ENCODE assay signal across 1 cellular context in the genomic region with DNA sequence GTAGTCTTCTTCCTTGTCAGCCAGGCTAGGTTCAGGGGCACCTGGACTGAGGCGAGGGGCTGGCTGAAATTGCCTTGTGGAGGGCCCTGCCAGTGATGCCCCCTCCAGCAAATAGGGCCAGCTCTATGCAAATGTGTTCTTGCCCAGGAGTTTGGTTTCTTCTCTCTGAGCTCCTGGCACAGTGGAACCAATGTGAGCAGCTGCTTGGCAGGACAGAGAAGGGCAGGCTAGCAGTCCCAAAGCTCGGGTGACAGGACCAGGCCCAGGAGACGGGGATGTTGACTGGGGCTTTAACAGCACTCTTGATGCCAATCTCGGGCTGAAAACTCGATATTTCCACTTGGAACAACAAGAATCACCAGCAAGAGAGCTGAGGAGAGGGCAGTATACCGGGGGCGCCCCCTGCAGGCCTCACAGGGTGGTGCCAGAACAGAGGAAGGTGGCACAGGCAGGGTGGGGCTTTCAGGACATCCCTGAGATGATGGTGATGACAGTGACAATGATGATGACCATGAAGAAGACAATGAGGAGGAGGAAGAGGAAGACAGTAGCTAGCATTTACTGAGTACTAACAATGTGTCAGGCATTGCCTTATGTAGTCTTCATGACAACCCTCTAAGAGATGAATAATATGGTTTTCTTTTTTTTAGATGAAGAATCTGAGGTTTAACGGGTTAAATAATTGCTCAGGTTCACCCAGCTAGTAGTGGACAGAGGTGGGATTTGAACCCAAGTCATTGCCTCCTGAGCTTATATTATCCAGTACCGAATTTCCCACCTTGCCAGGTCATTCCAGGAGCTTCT.
TF ChIP-seq lines count a peak whose summit lies in the region.

No MANE protein-coding gene starts in this region.

TF ChIP-seq in WTC11, 78 proteins besides CTCF, POLR2A, EP300 and RAD21 (continued from another document):
- TF ChIP-seq ZNF512 (CRISPR knock-in tag; IDR thresholded peaks at IDR 0.05; ENCODE audit: borderline replicate concordance) = no peak
- no peak for TF ChIP-seq SP1 (CRISPR knock-in tag; conservative IDR thresholded peaks at IDR 0.05)
- TF ChIP-seq, protein P1, sequence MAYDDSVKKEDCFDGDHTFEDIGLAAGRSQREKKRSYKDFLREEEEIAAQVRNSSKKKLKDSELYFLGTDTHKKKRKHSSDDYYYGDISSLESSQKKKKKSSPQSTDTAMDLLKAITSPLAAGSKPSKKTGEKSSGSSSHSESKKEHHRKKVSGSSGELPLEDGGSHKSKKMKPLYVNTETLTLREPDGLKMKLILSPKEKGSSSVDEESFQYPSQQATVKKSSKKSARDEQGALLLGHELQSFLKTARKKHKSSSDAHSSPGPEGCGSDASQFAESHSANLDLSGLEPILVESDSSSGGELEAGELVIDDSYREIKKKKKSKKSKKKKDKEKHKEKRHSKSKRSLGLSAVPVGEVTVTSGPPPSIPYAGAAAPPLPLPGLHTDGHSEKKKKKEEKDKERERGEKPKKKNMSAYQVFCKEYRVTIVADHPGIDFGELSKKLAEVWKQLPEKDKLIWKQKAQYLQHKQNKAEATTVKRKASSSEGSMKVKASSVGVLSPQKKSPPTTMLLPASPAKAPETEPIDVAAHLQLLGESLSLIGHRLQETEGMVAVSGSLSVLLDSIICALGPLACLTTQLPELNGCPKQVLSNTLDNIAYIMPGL (CRISPR knock-in tag; IDR thresholded peaks at IDR 0.05) = no peak
- TF ChIP-seq JAZF1 (CRISPR knock-in tag; IDR thresholded peaks at IDR 0.05) = no peak
- TF ChIP-seq E2F1 (CRISPR knock-in tag; IDR thresholded peaks at IDR 0.05) = no peak
- TF ChIP-seq, protein P2, sequence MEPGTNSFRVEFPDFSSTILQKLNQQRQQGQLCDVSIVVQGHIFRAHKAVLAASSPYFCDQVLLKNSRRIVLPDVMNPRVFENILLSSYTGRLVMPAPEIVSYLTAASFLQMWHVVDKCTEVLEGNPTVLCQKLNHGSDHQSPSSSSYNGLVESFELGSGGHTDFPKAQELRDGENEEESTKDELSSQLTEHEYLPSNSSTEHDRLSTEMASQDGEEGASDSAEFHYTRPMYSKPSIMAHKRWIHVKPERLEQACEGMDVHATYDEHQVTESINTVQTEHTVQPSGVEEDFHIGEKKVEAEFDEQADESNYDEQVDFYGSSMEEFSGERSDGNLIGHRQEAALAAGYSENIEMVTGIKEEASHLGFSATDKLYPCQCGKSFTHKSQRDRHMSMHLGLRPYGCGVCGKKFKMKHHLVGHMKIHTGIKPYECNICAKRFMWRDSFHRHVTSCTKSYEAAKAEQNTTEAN (CRISPR knock-in tag; IDR thresholded peaks at IDR 0.05) = no peak
- no peak for TF ChIP-seq ZNF138 (CRISPR knock-in tag; conservative IDR thresholded peaks at IDR 0.05)
